9 cellular contexts compared by ENCODE assay signal in the genomic region with DNA sequence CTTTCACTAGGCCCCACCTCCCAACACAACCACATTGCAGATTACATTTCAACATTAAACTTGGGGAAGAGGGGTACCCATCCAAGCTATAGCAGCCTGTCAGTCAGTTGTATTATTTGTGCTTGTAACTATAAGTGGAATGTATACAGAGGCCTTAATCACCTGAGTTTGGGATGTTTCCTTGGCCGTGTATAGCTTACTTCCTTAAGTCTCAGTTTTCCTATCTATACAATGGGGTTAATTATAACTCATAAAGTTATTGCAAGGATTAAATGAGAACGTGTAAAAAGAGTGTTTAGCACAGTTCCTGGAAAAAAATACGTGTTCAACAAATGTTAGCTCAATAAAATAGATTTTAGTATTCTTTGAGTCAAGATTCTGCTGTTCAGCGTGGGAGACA.
"Had no signal": no experiment of that assay in that cellular context is flagged by ENCODE, and none has a peak within 500 bp of the region (broad histone marks: within the 10 kb centered on the region; RNA-seq: fewer than 3 reads in every experiment).

No MANE protein-coding gene starts in this region.

- H3K9ac ChIP-seq: GM23248, KMS-11 had no signal

- H3K27ac ChIP-seq: GM23248, HL-60, KMS-11 had no signal

- H3K4me3 ChIP-seq: GM23248 had no signal

- H3K4me3 Mint-ChIP-seq: H9, HFFc6 had no signal

- DNase-seq: GM23248, GOT3, H9, HCEC 1CT, HFFc6, IMR-90 had no signal

- H2AFZ ChIP-seq: GM23248 had no signal

- H3K9me3 Mint-ChIP-seq: HFFc6 had no signal

- FAIRE-seq: H54 had no signal

- H3K4me1 Mint-ChIP-seq: H9 had no signal

- H3K4me2 ChIP-seq: KMS-11 had no signal

- H3K27ac Mint-ChIP-seq: H9, HFFc6 had no signal
